ENCODE assay signal across 8 cellular contexts in the genomic region with DNA sequence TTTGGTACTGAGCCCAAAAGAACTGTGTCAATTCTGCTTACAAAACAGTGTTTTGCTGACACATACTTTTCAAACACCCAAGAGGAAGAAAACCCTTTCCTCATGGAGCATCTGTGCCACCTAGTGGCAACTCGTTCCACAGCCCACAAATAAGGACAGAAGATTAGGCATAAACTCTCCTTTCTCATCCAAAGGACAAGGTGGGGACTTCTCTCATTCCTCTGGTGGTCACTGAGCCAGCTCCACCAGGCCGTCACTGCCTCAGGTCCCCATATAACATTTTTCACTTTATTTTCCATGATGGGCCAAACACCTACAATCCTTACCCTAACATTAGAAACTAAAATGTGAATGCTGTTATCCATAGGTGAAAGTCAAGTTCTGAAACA.
DNase-seq lines count a peak whose midpoint lies in the region; ATAC-seq lines count a peak whose summit lies in the region.

No MANE protein-coding gene starts in this region.

- peaks cover 14% of the 10 kb centered on the region for H3K4me1 ChIP-seq in adipocyte (ENCODE audit: control insufficient read depth, insufficient read depth, low read length)

- no peaks in the 10 kb centered on the region for H3K27me3 ChIP-seq in adipocyte (replicated peaks; ENCODE audit: control insufficient read depth, insufficient read depth, low read length)

- DNase-seq in EL (peak; percentile 78), MV-4-11 (lab: John Stamatoyannopoulos, UW) (peak; percentile 69), SKM-1 treated with dmso at 0.1 percent for 144 hours (lab: John Stamatoyannopoulos, UW; ENCODE audit: unreplicated experiment) (peak; percentile 74), adipocyte (ENCODE audit: low read depth) (peak; percentile 94), cardiac septum (ENCODE audit: low spot score) (peak; percentile 83), posterior cingulate gyrus (peak in 9 of 10 donors; percentile 45 to 95 (median 83)), ureter (ENCODE audit: low spot score) (peak; percentile 78)

- H3K9me3 ChIP-seq in adipocyte (ENCODE audit: control insufficient read depth, low read length), result no peaks in the 10 kb centered on the region

- ATAC-seq in HG02798 (IDR thresholded peaks at IDR 0.05; ENCODE audit: poor library complexity, unreplicated experiment), result no peak

- intact Hi-C loops in cardiac septum (cut with DNase I), result loop anchor here (2.0 to 5.0 kb wide), 2 partner anchors 37 to 210 kb away; no protein-coding TSS in a partner anchor
- intact Hi-C loops in posterior cingulate gyrus (cut with DNase I), result loop anchor here (1.0 to 5.0 kb wide), 2 partner anchors 37 to 209 kb away; no protein-coding TSS in a partner anchor

- no peak overlapping the region for H3K4me3 ChIP-seq in adipocyte (ENCODE audit: low read length)

- no peak overlapping the region for H3K9ac ChIP-seq in adipocyte (ENCODE audit: low read length)

- H3K36me3 ChIP-seq in adipocyte (ENCODE audit: control insufficient read depth, insufficient read depth, low read length, severe bottlenecking), result peaks cover 57% of the 10 kb centered on the region
